ENCODE assay signal across 21 cellular contexts in genomic region chr16:72978212-72978611, GRCh38.
DNase-seq lines count a peak whose midpoint lies in the region; ATAC-seq and TF ChIP-seq lines count a peak whose summit lies in the region.
"Had no signal": no experiment of that assay in that cellular context is flagged by ENCODE, and none has a peak within 500 bp of the region (broad histone marks: within the 10 kb centered on the region; RNA-seq: fewer than 3 reads in every experiment).

No MANE protein-coding gene starts in this region.

- H3K4me1 Mint-ChIP-seq in osteocyte (ENCODE audit: unreplicated experiment), result peaks cover 90% of the 10 kb centered on the region
- H3K4me1 Mint-ChIP-seq in activated naive CD8-positive, alpha-beta T cell treated with anti-CD3 and anti-CD28 coated beads, Interleukin-2, amount 50 U/mL, for 24 hours, result no peaks in the 10 kb centered on the region
- H3K4me1 Mint-ChIP-seq: memory B cell had no signal

- H3K27ac Mint-ChIP-seq in osteocyte (ENCODE audit: unreplicated experiment), result peak overlapping the region; percentile 63
- H3K27ac Mint-ChIP-seq in activated naive CD8-positive, alpha-beta T cell treated with anti-CD3 and anti-CD28 coated beads, Interleukin-2, amount 50 U/mL, for 24 hours, result no peak overlapping the region
- H3K27ac Mint-ChIP-seq: activated naive CD4-positive, alpha-beta T cell treated with anti-CD3 and anti-CD28 coated beads, Interleukin-2, amount 50 U/mL, for 72 hours; activated T-helper 1 cell treated with anti-CD3 and anti-CD28 coated beads, Interleukin-12 subunit alpha, Interleukin-12 subunit beta, Interleukin-2, Interleukin-4 antibody, amounts not matched to agents 30 ng/mL and 10 ng/mL and 1 ng/mL, durations not matched to agents 14 hours and 24 hours and 36 hours; memory B cell had no signal

- H3K4me3 ChIP-seq in cardiac fibroblast (replicated peaks in 1 of 2; ENCODE audit: low read depth in 2 of 2, low read length in 2 of 2) (no peak overlapping the region), heart right ventricle (no peak overlapping the region)
- H3K4me3 ChIP-seq: colonic mucosa, thyroid gland had no signal

- peak in 6 of 8 donors; percentile 33 to 85 (median 57) for ATAC-seq in heart right ventricle
- no peak for ATAC-seq in activated naive CD8-positive, alpha-beta T cell treated with anti-CD3 and anti-CD28 coated beads, Interleukin-2, amount 50 U/mL, for 24 hours
- ATAC-seq: activated naive CD4-positive, alpha-beta T cell treated with anti-CD3 and anti-CD28 coated beads, Interleukin-2, amount 50 U/mL, for 72 hours; natural killer cell treated with Interleukin-12 subunit alpha and Interleukin-12 subunit beta and Interleukin-15 and Interleukin-18, amount 100 ng/mL, for 72 hours had no signal

- WGBS in heart right ventricle, 2 donors, result 66 to 67% methylated on average over 7 of the region's 7 CpGs

- no peaks in the 10 kb centered on the region for H3K9me3 ChIP-seq in heart right ventricle
- H3K9me3 ChIP-seq: colonic mucosa, thyroid gland had no signal

- peaks cover 0 to 59% (median 25%) of the 10 kb centered on the region in 9 donors for H3K4me1 ChIP-seq in heart right ventricle
- H3K4me1 ChIP-seq: colonic mucosa had no signal

- DNase-seq in CD1c-positive myeloid dendritic cell (ENCODE audit: extremely low spot score) (peak; percentile 7), cardiac fibroblast (ENCODE audit: low read depth in 2 of 2) (peak; percentile 73 to 80), heart right ventricle (no peak), osteocyte (ENCODE audit: extremely low spot score, unreplicated experiment) (no peak), NCI-H187 (lab: John Stamatoyannopoulos, UW) (no peak), DMS53 treated with DMSO at 0.1 percent for 48 hours (lab: John Stamatoyannopoulos, UW; ENCODE audit: unreplicated experiment) (no peak), NCI-H1436 (lab: John Stamatoyannopoulos, UW) (no peak)
- DNase-seq in activated naive CD8-positive, alpha-beta T cell treated with anti-CD3 and anti-CD28 coated beads, Interleukin-2, amount 50 U/mL, for 24 hours, result no peak
- DNase-seq: activated CD4-positive, alpha-beta T cell treated with anti-CD3 and anti-CD28 coated beads for 48 hours; colonic mucosa; hypothalamus; islet precursor cell; NCI-H2029 treated with DMSO at 0.1 percent for 48 hours; SHP77; stimulated activated CD4-positive, alpha-beta T cell treated with anti-CD3 and anti-CD28 coated beads, Interleukin-2, amount 100 ng/mL, for 24 hours; stimulated activated naive CD4-positive, alpha-beta T cell; thyroid gland had no signal

- no peak for TF ChIP-seq CTCF in cardiac fibroblast (IDR thresholded peaks at IDR 0.05; ENCODE audit: low read depth, low read length)
- TF ChIP-seq CTCF in heart right ventricle (IDR thresholded peaks at IDR 0.05), result no peak
- no peak for TF ChIP-seq CTCF in osteocyte (IDR thresholded peaks at IDR 0.05)

- peak overlapping the region in 3 of 10 donors; percentile 17 to 80 (median 23) for H3K27ac ChIP-seq in heart right ventricle
- H3K27ac ChIP-seq: colonic mucosa, thyroid gland had no signal

- H3K36me3 Mint-ChIP-seq in osteocyte (ENCODE audit: unreplicated experiment), result peaks cover 4% of the 10 kb centered on the region
- H3K36me3 Mint-ChIP-seq in activated naive CD8-positive, alpha-beta T cell treated with anti-CD3 and anti-CD28 coated beads, Interleukin-2, amount 50 U/mL, for 24 hours (ENCODE audit: low read depth), result no peaks in the 10 kb centered on the region
- H3K36me3 Mint-ChIP-seq: activated naive CD4-positive, alpha-beta T cell treated with anti-CD3 and anti-CD28 coated beads, Interleukin-2, amount 50 U/mL, for 72 hours; memory B cell; natural killer cell treated with Interleukin-12 subunit alpha and Interleukin-12 subunit beta and Interleukin-15 and Interleukin-18, amount 100 ng/mL, for 72 hours had no signal

- H3K27me3 Mint-ChIP-seq in osteocyte (ENCODE audit: unreplicated experiment), result no peaks in the 10 kb centered on the region
- H3K27me3 Mint-ChIP-seq in activated naive CD8-positive, alpha-beta T cell treated with anti-CD3 and anti-CD28 coated beads, Interleukin-2, amount 50 U/mL, for 24 hours, result no peaks in the 10 kb centered on the region
- H3K27me3 Mint-ChIP-seq: memory B cell; natural killer cell treated with Interleukin-12 subunit alpha and Interleukin-12 subunit beta and Interleukin-15 and Interleukin-18, amount 100 ng/mL, for 72 hours had no signal

- no peaks in the 10 kb centered on the region for H3K36me3 ChIP-seq in heart right ventricle
- H3K36me3 ChIP-seq: colonic mucosa, thyroid gland had no signal

- no peak overlapping the region for H3K4me3 Mint-ChIP-seq in osteocyte (ENCODE audit: unreplicated experiment)
- no peak overlapping the region for H3K4me3 Mint-ChIP-seq in activated naive CD8-positive, alpha-beta T cell treated with anti-CD3 and anti-CD28 coated beads, Interleukin-2, amount 50 U/mL, for 24 hours
- H3K4me3 Mint-ChIP-seq: activated T-helper 1 cell treated with anti-CD3 and anti-CD28 coated beads, Interleukin-12 subunit alpha, Interleukin-12 subunit beta, Interleukin-2, Interleukin-4 antibody, amounts not matched to agents 30 ng/mL and 10 ng/mL and 1 ng/mL, durations not matched to agents 14 hours and 24 hours and 36 hours; memory B cell; natural killer cell treated with Interleukin-12 subunit alpha and Interleukin-12 subunit beta and Interleukin-15 and Interleukin-18, amount 100 ng/mL, for 72 hours had no signal

- H3K27me3 ChIP-seq in heart right ventricle, result no peaks in the 10 kb centered on the region
- H3K27me3 ChIP-seq: colonic mucosa, thyroid gland had no signal

- intact Hi-C loops in heart right ventricle (cut with DNase I), result no loop called here

- no peaks in the 10 kb centered on the region for H3K9me3 Mint-ChIP-seq in osteocyte (ENCODE audit: unreplicated experiment)
- no peaks in the 10 kb centered on the region for H3K9me3 Mint-ChIP-seq in activated naive CD8-positive, alpha-beta T cell treated with anti-CD3 and anti-CD28 coated beads, Interleukin-2, amount 50 U/mL, for 24 hours
- H3K9me3 Mint-ChIP-seq: activated T-helper 1 cell treated with anti-CD3 and anti-CD28 coated beads, Interleukin-12 subunit alpha, Interleukin-12 subunit beta, Interleukin-2, Interleukin-4 antibody, amounts not matched to agents 30 ng/mL and 10 ng/mL and 1 ng/mL, durations not matched to agents 14 hours and 24 hours and 36 hours; memory B cell; natural killer cell treated with Interleukin-12 subunit alpha and Interleukin-12 subunit beta and Interleukin-15 and Interleukin-18, amount 100 ng/mL, for 72 hours had no signal

Comparison
In these comparisons a context has a peak if more than half of its experiments do, and no peak if none do; other contexts are left out.
1. DNase-seq: peak in CD1c-positive myeloid dendritic cell (single experiment) and cardiac fibroblast (2 of 2); none in heart right ventricle (0 of 2), osteocyte (single experiment), NCI-H187 (0 of 2), activated naive CD8-positive, alpha-beta T cell treated with anti-CD3 and anti-CD28 coated beads, Interleukin-2, amount 50 U/mL, for 24 hours (single experiment), DMS53 treated with DMSO at 0.1 percent for 48 hours (single experiment) and NCI-H1436 (single experiment).